Comparison of ENCODE assay signal across 1 cellular context in genomic region chr11:64863381-64864060, GRCh38.
TF ChIP-seq lines count a peak whose summit lies in the region.

No MANE protein-coding gene starts in this region.

TF ChIP-seq in HCT116, 20 proteins besides CTCF, POLR2A, EP300 and RAD21:
- TF ChIP-seq ELF1 (IDR thresholded peaks at IDR 0.05; ENCODE audit: borderline replicate concordance, low read depth) = no peak
